26 cellular contexts compared by ENCODE assay signal in genomic region chr6:157517601-157518359, GRCh38.
A peak's percentile ranks its signal among the peaks of the same experiment; 100 is the strongest.
DNase-seq lines count a peak whose midpoint lies in the region; ATAC-seq and TF ChIP-seq lines count a peak whose summit lies in the region.
"Had no signal": no experiment of that assay in that cellular context is flagged by ENCODE, and none has a peak within 500 bp of the region (broad histone marks: within the 10 kb centered on the region; RNA-seq: fewer than 3 reads in every experiment).

No MANE protein-coding gene starts in this region.

- intact Hi-C loops in ovary (cut with DNase I) = no loop called here

- no peaks in the 10 kb centered on the region for H3K27me3 Mint-ChIP-seq in osteocyte (ENCODE audit: unreplicated experiment)
- H3K27me3 Mint-ChIP-seq: T-cell had no signal

- H3K27ac Mint-ChIP-seq in osteocyte (ENCODE audit: unreplicated experiment) = no peak overlapping the region
- H3K27ac Mint-ChIP-seq: T-cell had no signal

- no peaks in the 10 kb centered on the region for H3K36me3 ChIP-seq in ovary
- H3K36me3 ChIP-seq: BE2C had no signal

- peaks cover 4% of the 10 kb centered on the region for H3K4me1 ChIP-seq in ovary (ENCODE audit: insufficient read depth)

- 85 to 87% (median 86%) methylated on average over 15 of the region's 15 CpGs for WGBS in ovary, 3 donors

- DNase-seq in G401 (ENCODE audit: low spot score) = peak; percentile 69
- DNase-seq in cerebellar cortex (ENCODE audit: low spot score) = peak; percentile 66
- DNase-seq in left lobe of liver (ENCODE audit: low spot score) = no peak
- peak; percentile 62 for DNase-seq in osteocyte (ENCODE audit: extremely low spot score, unreplicated experiment)
- no peak for DNase-seq in ovary
- no peak for DNase-seq in SHP77 (lab: John Stamatoyannopoulos, UW)
- DNase-seq in MV-4-11 (lab: John Stamatoyannopoulos, UW) = no peak
- DNase-seq: BE2C; DMS53; GDM1; GOT3; HCEC 1CT; Karpas-422; NCI-H1092 treated with DMSO at 0.1 percent for 48 hours; NCI-H1436; NCI-H187; NCI-H2081 treated with DMSO at 0.1 percent for 48 hours; NCI-H226; NCI-H510A treated with DMSO at 0.1 percent for 48 hours; NCI-H774; NK-92 treated with Interleukin-12 subunit alpha and Interleukin-12 subunit beta, amount 100 ng/mL, for 24 hours; PC-9; T-cell had no signal

- H3K27ac ChIP-seq in ovary = no peak overlapping the region
- H3K27ac ChIP-seq: HL-60, PC-9 had no signal

- no peak for TF ChIP-seq EP300 in ovary (IDR thresholded peaks at IDR 0.05)

- no peaks in the 10 kb centered on the region for H3K9me3 Mint-ChIP-seq in osteocyte (ENCODE audit: unreplicated experiment)
- H3K9me3 Mint-ChIP-seq: T-cell had no signal

- TF ChIP-seq CTCF in osteocyte (IDR thresholded peaks at IDR 0.05) (no peak), ovary (IDR thresholded peaks at IDR 0.05) (no peak)

- no peak for TF ChIP-seq POLR2A in ovary (IDR thresholded peaks at IDR 0.05)

- in situ Hi-C loops in G401 (cut with HindIII; ENCODE audit: low sequenced_read_pairs) = no loop called here

- H3K9me3 ChIP-seq in ovary = no peaks in the 10 kb centered on the region
- H3K9me3 ChIP-seq: BE2C had no signal

- peak; percentile 73 for ATAC-seq in left lobe of liver
- ATAC-seq: GM12878, T-cell had no signal

- H3K4me3 Mint-ChIP-seq in osteocyte (ENCODE audit: unreplicated experiment) = no peak overlapping the region
- H3K4me3 Mint-ChIP-seq: CD14-positive monocyte, T-cell had no signal

- H3K36me3 Mint-ChIP-seq in osteocyte (ENCODE audit: unreplicated experiment) = no peaks in the 10 kb centered on the region
- H3K36me3 Mint-ChIP-seq: T-cell had no signal

- H3K4me3 ChIP-seq in ovary = no peak overlapping the region
- H3K4me3 ChIP-seq: GM12878, PC-9 had no signal

- H3K4me1 Mint-ChIP-seq in osteocyte (ENCODE audit: unreplicated experiment) = peaks cover 8% of the 10 kb centered on the region

- no peaks in the 10 kb centered on the region for H3K27me3 ChIP-seq in ovary
- H3K27me3 ChIP-seq: BE2C had no signal

Comparison
In these comparisons a context has a peak if more than half of its experiments do, and no peak if none do; other contexts are left out.
1. DNase-seq: peak in G401 (single experiment), cerebellar cortex (single experiment) and osteocyte (single experiment); none in left lobe of liver (single experiment), ovary (0 of 5), SHP77 (0 of 2) and MV-4-11 (single experiment).